ENCODE assay signal across 8 cellular contexts in the genomic region with DNA sequence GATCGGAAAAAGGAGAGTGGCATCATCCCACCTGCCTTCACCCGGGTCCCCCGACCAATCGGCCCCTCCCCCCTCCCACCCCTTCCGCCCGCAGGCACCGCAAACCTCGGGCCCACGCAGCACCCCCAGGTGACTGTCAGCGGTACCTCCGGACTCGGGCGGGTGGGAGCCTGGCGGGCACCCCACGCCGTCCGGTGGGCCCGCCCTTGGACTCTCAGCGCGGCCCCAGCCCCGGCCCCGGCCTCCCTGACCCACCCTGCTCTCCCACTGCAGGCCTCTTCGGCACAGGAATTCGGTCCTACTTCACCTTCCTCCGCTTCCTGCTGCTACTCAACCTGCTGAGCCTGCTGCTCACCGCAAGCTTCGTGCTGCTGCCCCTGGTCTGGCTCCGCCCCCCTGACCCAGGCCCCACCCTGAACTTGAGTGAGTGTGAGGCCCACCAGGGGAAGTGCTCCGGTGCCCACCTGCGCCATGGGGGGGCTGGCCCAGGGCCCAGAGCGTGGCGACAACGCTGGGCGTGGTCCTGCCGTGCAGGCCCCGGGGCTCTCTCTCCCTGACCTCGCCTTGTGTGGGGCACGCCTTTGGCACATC. TPM values are rescaled to one million over a fixed set of nuclear protein-coding genes. Genes with fewer than 3 reads are reported as not detected.
DNase-seq lines count a peak whose midpoint lies in the region; ATAC-seq lines count a peak whose summit lies in the region.

No MANE protein-coding gene starts in this region.

- H3K4me3 ChIP-seq in CD4-positive, alpha-beta memory T cell (ENCODE audit: low read length in 2 of 2) = peak overlapping the region; percentile 93 to 97
- H3K4me3 ChIP-seq in HUES48 (ENCODE audit: low read depth, low read length) = peak overlapping the region; percentile 48

- no peaks in the 10 kb centered on the region for H3K9me3 ChIP-seq in CD4-positive, alpha-beta memory T cell (ENCODE audit: control insufficient read depth in 1 of 2, low read length in 2 of 2)
- H3K9me3 ChIP-seq in HUES48 (ENCODE audit: control insufficient read depth, insufficient read depth, low read length) = no peaks in the 10 kb centered on the region

- peak overlapping the region; percentile 87 to 99 (median 88) for H3K4me3 Mint-ChIP-seq in CD4-positive, alpha-beta memory T cell
- peak overlapping the region; percentile 77 to 98 (median 83) for H3K4me3 Mint-ChIP-seq in immature natural killer cell
- H3K4me3 Mint-ChIP-seq in stimulated activated naive B cell treated with anti-CD40 and anti-IgM and Interleukin-4, amounts not matched to agents 10 μg/mL and 1 μg/mL and 100 μg/mL, for 72 hours = peak overlapping the region; percentile 97 to 99

- H3K4me1 Mint-ChIP-seq in CD4-positive, alpha-beta memory T cell = peaks cover 30 to 80% (median 46%) of the 10 kb centered on the region in 4 donors
- H3K4me1 Mint-ChIP-seq in immature natural killer cell = peaks cover 66 to 68% of the 10 kb centered on the region in 2 donors
- peaks cover 61 to 84% of the 10 kb centered on the region in 2 donors for H3K4me1 Mint-ChIP-seq in stimulated activated naive B cell treated with anti-CD40 and anti-IgM and Interleukin-4, amounts not matched to agents 10 μg/mL and 1 μg/mL and 100 μg/mL, for 72 hours

- CTCF ChIA-PET in CD4-positive, alpha-beta memory T cell (lab: Charles Lee; ENCODE audit: partially characterized antibody) = no interaction called here

- POLR2A ChIA-PET in CD4-positive, alpha-beta memory T cell (lab: Charles Lee; ENCODE audit: partially characterized antibody) = interaction anchor here (1.0 to 26.7 kb wide), 8 partner anchors 8 to 678 kb away, joined by 3 to 1172 read pairs (median 4); a partner anchor contains a TSS

- intact Hi-C loops in CD4-positive, alpha-beta memory T cell (cut with micrococcal nuclease) = loop anchor here (5.0 kb wide), 1 partner anchor 120 kb away; no protein-coding TSS in a partner anchor

- H3K27me3 Mint-ChIP-seq in CD4-positive, alpha-beta memory T cell = no peaks in the 10 kb centered on the region
- H3K27me3 Mint-ChIP-seq in immature natural killer cell (ENCODE audit: low read depth in 3 of 3) = peaks cover 20 to 36% (median 21%) of the 10 kb centered on the region in 3 donors
- H3K27me3 Mint-ChIP-seq in stimulated activated naive B cell treated with anti-CD40 and anti-IgM and Interleukin-4, amounts not matched to agents 10 μg/mL and 1 μg/mL and 100 μg/mL, for 72 hours = no peaks in the 10 kb centered on the region

- DNase-seq in CD4-positive, alpha-beta memory T cell = peak; percentile 67 to 79 (median 73)
- DNase-seq in activated T-helper 1 cell treated with Interleukin-2 at 50 U/mL for 16 hours (ENCODE audit: low read depth) = peak; percentile 58
- DNase-seq in immature natural killer cell = peak in 2 of 3 donors; percentile 65 to 67
- DNase-seq in stimulated activated naive B cell treated with anti-CD40 and anti-IgM and Interleukin-4, amounts not matched to agents 10 μg/mL and 1 μg/mL and 100 μg/mL, for 72 hours = peak; percentile 89

- H3K9me3 Mint-ChIP-seq in CD4-positive, alpha-beta memory T cell = peaks cover 0 to 14% (median 0%) of the 10 kb centered on the region in 8 donors
- H3K9me3 Mint-ChIP-seq in immature natural killer cell = no peaks in the 10 kb centered on the region
- no peaks in the 10 kb centered on the region for H3K9me3 Mint-ChIP-seq in stimulated activated naive B cell treated with anti-CD40 and anti-IgM and Interleukin-4, amounts not matched to agents 10 μg/mL and 1 μg/mL and 100 μg/mL, for 72 hours

- peaks cover 63% of the 10 kb centered on the region for H3K4me1 ChIP-seq in CD4-positive, alpha-beta memory T cell (ENCODE audit: insufficient read depth, low read length)
- H3K4me1 ChIP-seq in HUES48 (ENCODE audit: control insufficient read depth, insufficient read depth, low read length) = peaks cover 20% of the 10 kb centered on the region

- H3K27ac Mint-ChIP-seq in CD4-positive, alpha-beta memory T cell = peak overlapping the region; percentile 81 to 98 (median 91)
- H3K27ac Mint-ChIP-seq in immature natural killer cell = peak overlapping the region in 5 of 6 donors; percentile 81 to 95 (median 92)
- peak overlapping the region; percentile 100 for H3K27ac Mint-ChIP-seq in stimulated activated naive B cell treated with anti-CD40 and anti-IgM and Interleukin-4, amounts not matched to agents 10 μg/mL and 1 μg/mL and 100 μg/mL, for 72 hours

- peaks cover 42 to 65% of the 10 kb centered on the region in 2 donors for H3K36me3 Mint-ChIP-seq in CD4-positive, alpha-beta memory T cell
- H3K36me3 Mint-ChIP-seq in immature natural killer cell = peaks cover 16 to 22% (median 18%) of the 10 kb centered on the region in 3 donors
- H3K36me3 Mint-ChIP-seq in stimulated activated naive B cell treated with anti-CD40 and anti-IgM and Interleukin-4, amounts not matched to agents 10 μg/mL and 1 μg/mL and 100 μg/mL, for 72 hours = peaks cover 69 to 86% of the 10 kb centered on the region in 2 donors

- H3K9ac ChIP-seq in HUES48 (ENCODE audit: low read depth, low read length) = no peak overlapping the region

- H3K27ac ChIP-seq in CD4-positive, alpha-beta memory T cell (ENCODE audit: low read depth, low read length) = peak overlapping the region; percentile 81
- no peak overlapping the region for H3K27ac ChIP-seq in HUES48 (ENCODE audit: low read depth, low read length)

- no peaks in the 10 kb centered on the region for H3K27me3 ChIP-seq in CD4-positive, alpha-beta memory T cell (ENCODE audit: insufficient read depth, low read length)
- peaks cover 35% of the 10 kb centered on the region for H3K27me3 ChIP-seq in HUES48 (ENCODE audit: control insufficient read depth, insufficient read depth, low read length)

- peak; percentile 43 to 50 for ATAC-seq in stimulated activated naive B cell treated with anti-CD40 and anti-IgM and Interleukin-4, amounts not matched to agents 10 μg/mL and 1 μg/mL and 100 μg/mL, for 72 hours (replicated peaks)
- ATAC-seq in GM18519 (IDR thresholded peaks at IDR 0.05; ENCODE audit: low FRiP score, unreplicated experiment) (no peak), HG03280 (IDR thresholded peaks at IDR 0.05; ENCODE audit: unreplicated experiment) (no peak), GM19023 (IDR thresholded peaks at IDR 0.05; ENCODE audit: unreplicated experiment) (no peak)

- H3K36me3 ChIP-seq in CD4-positive, alpha-beta memory T cell (ENCODE audit: insufficient read depth, low read length) = peaks cover 40% of the 10 kb centered on the region
- no peaks in the 10 kb centered on the region for H3K36me3 ChIP-seq in HUES48 (ENCODE audit: control insufficient read depth, insufficient read depth, low read length)

RNA-seq across cellular contexts. Expression of a gene that starts 1.6 kb away (rescaled TPM):
- 100 to 1,000 TPM; 424 to 430 TPM for total RNA-seq in CD4-positive, alpha-beta memory T cell
- 100 to 1,000 TPM in 1 of 2 donors, 10 to 100 TPM in 1; 77.7 to 172 TPM for polyA plus RNA-seq in CD4-positive, alpha-beta memory T cell
- polyA plus RNA-seq in immature natural killer cell = 100 to 1,000 TPM in 1 of 3 donors, 10 to 100 TPM in 2; 55.2 to 170 (median 58.2) TPM

RNA-seq across cellular contexts. Expression of a gene that starts 3.6 kb away (rescaled TPM):
- 100 to 1,000 TPM; 697 to 702 TPM for total RNA-seq in CD4-positive, alpha-beta memory T cell
- 100 to 1,000 TPM; 258 to 300 TPM for polyA plus RNA-seq in CD4-positive, alpha-beta memory T cell
- 100 to 1,000 TPM; 194 to 262 (median 203) TPM for polyA plus RNA-seq in immature natural killer cell

RNA-seq across cellular contexts. Expression of a gene that starts 14.0 kb away (rescaled TPM):
- total RNA-seq in CD4-positive, alpha-beta memory T cell = not detected
- not detected for polyA plus RNA-seq in CD4-positive, alpha-beta memory T cell
- not detected for polyA plus RNA-seq in immature natural killer cell

RNA-seq across cellular contexts. Expression of a gene that starts 36.2 kb away (rescaled TPM):
- 10 to 100 TPM; 60.3 to 61.6 TPM for total RNA-seq in CD4-positive, alpha-beta memory T cell
- polyA plus RNA-seq in CD4-positive, alpha-beta memory T cell = 100 to 1,000 TPM; 144 to 234 TPM
- polyA plus RNA-seq in immature natural killer cell = 100 to 1,000 TPM; 113 to 230 (median 132) TPM

RNA-seq across cellular contexts. Expression of a gene that starts 54.7 kb away (rescaled TPM):
- total RNA-seq in CD4-positive, alpha-beta memory T cell = under 1 TPM in 1 of 2 experiments, not detected in 1; 0.55 TPM
- 1 to 10 TPM in 1 of 2 donors, under 1 TPM in 1; 0.88 to 1.4 TPM for polyA plus RNA-seq in CD4-positive, alpha-beta memory T cell
- polyA plus RNA-seq in immature natural killer cell = 10 to 100 TPM; 11.3 to 19.7 (median 13.1) TPM

Comparison
In these comparisons a context has a peak if more than half of its experiments do, and no peak if none do; other contexts are left out.
1. ATAC-seq: peak in stimulated activated naive B cell treated with anti-CD40 and anti-IgM and Interleukin-4, amounts not matched to agents 10 μg/mL and 1 μg/mL and 100 μg/mL, for 72 hours (2 of 2); none in GM18519 (single experiment), HG03280 (single experiment) and GM19023 (single experiment).
2. Peak in every context shown above with its lines, with median percentiles within 50 percentile points of each other: DNase-seq, H3K27ac Mint-ChIP-seq and H3K4me3 Mint-ChIP-seq.